ENCODE assay signal across 9 cellular contexts in genomic region chr19:38682872-38683392, GRCh38. TPM values are rescaled to one million over a fixed set of nuclear protein-coding genes. Genes with fewer than 3 reads are reported as not detected.
DNase-seq lines count a peak whose midpoint lies in the region; ATAC-seq and TF ChIP-seq lines count a peak whose summit lies in the region.
"Had no signal": no experiment of that assay in that cellular context is flagged by ENCODE, and none has a peak within 500 bp of the region (broad histone marks: within the 10 kb centered on the region; RNA-seq: fewer than 3 reads in every experiment).

No MANE protein-coding gene starts in this region.

- ATAC-seq in Panc1 (peak; percentile 11), GM18870 (IDR thresholded peaks at IDR 0.05; ENCODE audit: unreplicated experiment) (no peak)

- TSS peak; percentile 93 for BruUV-seq in Panc1 (replicated peaks; lab: Mats Ljungman, UMichigan)

- peak overlapping the region; percentile 99 for H3K27ac ChIP-seq in ACC112 (ENCODE audit: low read depth, low read length)
- H3K27ac ChIP-seq in Panc1 (ENCODE audit: low read length): peak overlapping the region; percentile 98
- peak overlapping the region; percentile 90 for H3K27ac ChIP-seq in endodermal cell (ENCODE audit: low read depth, low read length)

- TF ChIP-seq CTCF in Panc1 (IDR thresholded peaks at IDR 0.05) (no peak), endodermal cell (conservative IDR thresholded peaks at IDR 0.05) (no peak), nephron progenitor cell (IDR thresholded peaks at IDR 0.05) (no peak)

- H3K27me3 Mint-ChIP-seq in endodermal cell (ENCODE audit: insufficient read depth) (no peaks in the 10 kb centered on the region), nephron progenitor cell (ENCODE audit: low read depth, poor library complexity) (no peaks in the 10 kb centered on the region)

- H3K27me3 ChIP-seq in ACC112 (ENCODE audit: insufficient read depth, low read length): no peaks in the 10 kb centered on the region
- H3K27me3 ChIP-seq in Panc1 (ENCODE audit: control insufficient read depth, insufficient read depth, low read length): no peaks in the 10 kb centered on the region
- no peaks in the 10 kb centered on the region for H3K27me3 ChIP-seq in endodermal cell (ENCODE audit: control insufficient read depth, insufficient read depth, low read length, poor library complexity, severe bottlenecking)

- H3K9me3 ChIP-seq in Panc1 (ENCODE audit: control insufficient read depth, insufficient read depth, low read depth, low read length) (peaks cover 4% of the 10 kb centered on the region; the same call in 1 of the 2 replicates), endodermal cell (ENCODE audit: control insufficient read depth, low read length) (no peaks in the 10 kb centered on the region)

- H3K36me3 ChIP-seq in ACC112 (ENCODE audit: insufficient read depth, low read length) (peaks cover 4% of the 10 kb centered on the region; the same call in 1 of the 2 replicates), Panc1 (ENCODE audit: control insufficient read depth, insufficient read depth, low read length) (no peaks in the 10 kb centered on the region), endodermal cell (ENCODE audit: control insufficient read depth, insufficient read depth, low read length) (peaks cover 45% of the 10 kb centered on the region)

- in situ Hi-C loops in Panc1 (cut with HindIII; ENCODE audit: low pct_unique_long_range_greater_than_20kb, low sequenced_read_pairs): no loop called here

- CTCF ChIA-PET in Panc1 (lab: Charles Lee): interaction anchor here (0.5 to 1.0 kb wide), 3 partner anchors 11 to 156 kb away, joined by 3 to 7 read pairs (median 5); no protein-coding TSS in a partner anchor

- H3K4me1 Mint-ChIP-seq in endodermal cell (peaks cover 57% of the 10 kb centered on the region), nephron progenitor cell (peaks cover 95% of the 10 kb centered on the region)

- peak overlapping the region; percentile 73 for H3K9ac ChIP-seq in endodermal cell (ENCODE audit: extremely low read depth, low read length, poor library complexity, severe bottlenecking)

- H3K4me1 ChIP-seq in ACC112 (ENCODE audit: control insufficient read depth, insufficient read depth, low read length, unreplicated experiment): peaks cover 57% of the 10 kb centered on the region
- peaks cover 100% of the 10 kb centered on the region for H3K4me1 ChIP-seq in Panc1 (ENCODE audit: control insufficient read depth, insufficient read depth, low read length)
- H3K4me1 ChIP-seq in endodermal cell (ENCODE audit: control insufficient read depth, insufficient read depth, low read length): peaks cover 31% of the 10 kb centered on the region

- peak overlapping the region; percentile 34 for H3K4me3 Mint-ChIP-seq in endodermal cell
- peak overlapping the region; percentile 29 for H3K4me3 Mint-ChIP-seq in nephron progenitor cell

- intact Hi-C loops in Panc1 (cut with micrococcal nuclease; ENCODE audit: unreplicated experiment) (no loop called here), posterior vena cava (cut with DNase I) (no loop called here)

- H3K36me3 Mint-ChIP-seq in endodermal cell (ENCODE audit: low read depth): peaks cover 47% of the 10 kb centered on the region
- H3K36me3 Mint-ChIP-seq in nephron progenitor cell (ENCODE audit: low read depth): peaks cover 51% of the 10 kb centered on the region

- no peak for DNase-seq in Panc1 (ENCODE audit: low read depth, low spot score)
- DNase-seq in endodermal cell: no peak
- no peak for DNase-seq in nephron progenitor cell
- no peak for DNase-seq in Ammon's horn (ENCODE audit: low spot score)
- DNase-seq in activated gamma-delta T cell (lab: John Stamatoyannopoulos, UW): no peak
- no peak for DNase-seq in posterior vena cava (ENCODE audit: low spot score)
- DNase-seq: NCI-H1417 treated with DMSO at 0.1 percent for 48 hours had no signal

- 78 to 82% methylated on average over 5 to 7 of the region's 7 CpGs for WGBS in endodermal cell (ENCODE audit: insufficient coverage in 1 of 2, insufficient read length in 1 of 2), 2 experiments

- H3K9me3 Mint-ChIP-seq in endodermal cell (peaks cover 4% of the 10 kb centered on the region), nephron progenitor cell (peaks cover 8% of the 10 kb centered on the region)

- H3K79me2 ChIP-seq in ACC112 (ENCODE audit: control insufficient read depth, insufficient read depth, low read length, unreplicated experiment): peaks cover 82% of the 10 kb centered on the region

- H3K27ac Mint-ChIP-seq in endodermal cell (peak overlapping the region; percentile 99), nephron progenitor cell (peak overlapping the region; percentile 99)

- H3K4me3 ChIP-seq in ACC112 (ENCODE audit: low read depth, low read length): no peak overlapping the region; the same call in 1 of the 2 replicates
- peak overlapping the region in 1 of 2 experiments; percentile 10; a peak in 2 of 4 replicates for H3K4me3 ChIP-seq in Panc1 (ENCODE audit: low read depth in 2 of 2, low read length in 2 of 2)
- H3K4me3 ChIP-seq in endodermal cell (ENCODE audit: low read length): no peak overlapping the region

- POLR2A ChIA-PET in Panc1 (lab: Charles Lee): interaction anchor here (0.6 to 3.1 kb wide), 12 partner anchors 10 to 770 kb away, joined by 3 to 18 read pairs (median 4); partner anchors contain the start of gene ACTN4

- H2AFZ ChIP-seq in ACC112 (ENCODE audit: low read length, unreplicated experiment): no peak overlapping the region

RNA-seq across cellular contexts. Expression of gene ACTN4, which starts 35.5 kb away (rescaled TPM):
- total RNA-seq in Panc1 (2021; ENCODE audit: unreplicated experiment) (3,297 TPM), endodermal cell (100 to 1,000 TPM; 378 to 437 TPM), posterior vena cava (100 to 1,000 TPM; 661 to 878 TPM)
- polyA plus RNA-seq in Panc1 (2012; ENCODE audit: insufficient read length): 5,405 TPM
- polyA plus RNA-seq in endodermal cell (2013, experiment 1 of 2): 322 TPM
- 298 TPM for polyA plus RNA-seq in endodermal cell (2013, experiment 2 of 2)
